1 cellular context compared by ENCODE assay signal in genomic region chr10:8453587-8453986, GRCh38.
TF ChIP-seq lines count a peak whose summit lies in the region.

No MANE protein-coding gene starts in this region.

TF ChIP-seq in GM23338, 12 proteins besides CTCF, POLR2A, EP300 and RAD21 (continued from another document):
- TF ChIP-seq REST (IDR thresholded peaks at IDR 0.05; ENCODE audit: unreplicated experiment) (no peak), ZNF114 (CRISPR knock-in tag; IDR thresholded peaks at IDR 0.05) (no peak), ZNF331 (CRISPR knock-in tag; IDR thresholded peaks at IDR 0.05; ENCODE audit: low read depth) (no peak), ZNF462 (CRISPR knock-in tag; IDR thresholded peaks at IDR 0.05) (no peak)
